8 cellular contexts compared by ENCODE assay signal in the genomic region with DNA sequence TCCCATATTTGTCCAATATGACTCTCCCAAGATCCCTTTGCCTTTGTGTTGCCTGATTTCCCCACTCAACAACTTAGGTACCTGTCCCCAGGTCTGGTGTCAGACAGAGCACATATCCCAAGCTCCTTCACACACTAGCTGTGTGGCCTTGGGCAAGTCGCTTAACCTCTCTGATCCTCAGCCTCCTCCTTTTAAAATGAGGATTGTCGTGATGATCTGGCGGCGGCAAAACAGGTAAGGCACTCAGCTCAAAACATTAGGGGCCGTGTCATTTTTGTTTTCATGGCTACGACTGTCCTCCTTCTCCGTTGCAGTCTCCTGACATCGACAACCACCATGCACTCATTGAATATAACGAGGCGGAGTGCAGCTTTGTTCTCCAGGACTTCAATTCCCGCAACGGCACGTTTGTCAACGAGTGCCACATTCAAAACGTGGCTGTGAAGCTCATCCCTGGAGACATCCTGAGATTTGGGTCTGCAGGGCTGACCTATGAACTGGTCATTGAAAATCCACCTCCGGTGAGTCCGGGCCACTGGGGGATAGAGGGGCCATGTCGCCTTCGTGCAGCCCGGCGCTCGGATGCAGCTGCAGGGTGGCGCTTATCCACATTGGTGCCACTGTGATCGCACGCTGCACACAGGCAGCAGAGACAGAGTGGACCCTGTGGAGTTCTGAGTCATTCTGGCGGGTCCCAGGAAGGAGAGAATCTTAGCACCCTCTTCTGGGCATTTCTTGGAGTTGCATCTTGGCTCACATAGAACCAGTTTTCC. TPM values are rescaled to one million over a fixed set of nuclear protein-coding genes. Genes with fewer than 3 reads are reported as not detected.
DNase-seq lines count a peak whose midpoint lies in the region; ATAC-seq, FAIRE-seq and TF ChIP-seq lines count a peak whose summit lies in the region.

No MANE protein-coding gene starts in this region.

- H3K27ac ChIP-seq in HL-60 (replicated peaks) (no peak overlapping the region), pancreas (no peak overlapping the region)

- CTCF ChIA-PET in activated naive CD4-positive, alpha-beta T cell treated with anti-CD3 and anti-CD28 coated beads for 36 hours (lab: Charles Lee): interaction anchor here (0.6 to 6.4 kb wide), 20 partner anchors 10 to 513 kb away, joined by 3 to 58 read pairs (median 3); no protein-coding TSS in a partner anchor

- 31 to 33% methylated on average over 26 of the region's 26 CpGs for WGBS in pancreas, 2 donors

- peaks cover 4% of the 10 kb centered on the region for H3K4me1 Mint-ChIP-seq in activated naive CD4-positive, alpha-beta T cell treated with anti-CD3 and anti-CD28 coated beads for 36 hours (ENCODE audit: low read depth)
- H3K4me1 Mint-ChIP-seq in glutamatergic neuron (ENCODE audit: low read depth, unreplicated experiment): peaks cover 8% of the 10 kb centered on the region

- TF ChIP-seq CTCF in HL-60 (IDR thresholded peaks at IDR 0.05; ENCODE audit: insufficient read depth, low read length) (peak; percentile 57), glutamatergic neuron (IDR thresholded peaks at IDR 0.05; ENCODE audit: partially characterized antibody, unreplicated experiment) (peak; percentile 72), pancreas (IDR thresholded peaks at IDR 0.05) (peak; percentile 62 to 77 (median 63))

- no peaks in the 10 kb centered on the region for H3K36me3 ChIP-seq in pancreas

- H3K27me3 Mint-ChIP-seq in activated naive CD4-positive, alpha-beta T cell treated with anti-CD3 and anti-CD28 coated beads for 36 hours (ENCODE audit: low read depth): peaks cover 30% of the 10 kb centered on the region
- peaks cover 3% of the 10 kb centered on the region for H3K27me3 Mint-ChIP-seq in glutamatergic neuron (ENCODE audit: unreplicated experiment)

- H3K4me3 Mint-ChIP-seq in activated naive CD4-positive, alpha-beta T cell treated with anti-CD3 and anti-CD28 coated beads for 36 hours: no peak overlapping the region
- no peak overlapping the region for H3K4me3 Mint-ChIP-seq in glutamatergic neuron (ENCODE audit: unreplicated experiment)

- intact Hi-C loops in activated naive CD4-positive, alpha-beta T cell treated with anti-CD3 and anti-CD28 coated beads for 36 hours (cut with micrococcal nuclease): loop anchor here (1.0 to 2.0 kb wide), 4 partner anchors 32 to 144 kb away; no protein-coding TSS in a partner anchor
- intact Hi-C loops in pancreas (cut with DNase I): loop anchor here in 2 of 3 donors (5.0 to 10.0 kb wide), 4 partner anchors 67 to 145 kb away; a partner anchor contains a TSS

- H3K4me3 ChIP-seq in HL-60 (replicated peaks; ENCODE audit: insufficient read depth, low read length) (no peak overlapping the region), pancreas (no peak overlapping the region)

- no peaks in the 10 kb centered on the region for H3K9me3 ChIP-seq in pancreas

- H3K27me3 ChIP-seq in HL-60 (ENCODE audit: insufficient read depth, poor library complexity, severe bottlenecking): no peaks in the 10 kb centered on the region
- H3K27me3 ChIP-seq in pancreas: no peaks in the 10 kb centered on the region

- peaks cover 0 to 3% (median 0%) of the 10 kb centered on the region in 3 donors for H3K4me1 ChIP-seq in pancreas

- ATAC-seq in pancreas: peak; percentile 95 to 99 (median 98)
- no peak for ATAC-seq in HG03097 (IDR thresholded peaks at IDR 0.05; ENCODE audit: low FRiP score, unreplicated experiment)
- ATAC-seq in HG03571 (IDR thresholded peaks at IDR 0.05; ENCODE audit: unreplicated experiment): no peak

- peak; percentile 53 for FAIRE-seq in pancreas (lab: Jason Lieb, UNC)

- DNase-seq in DMS153 treated with DMSO at 0.1 percent for 48 hours (lab: John Stamatoyannopoulos, UW; ENCODE audit: unreplicated experiment): peak; percentile 88
- peak; percentile 11 to 48 for DNase-seq in HL-60 (ENCODE audit: low read depth in 1 of 2, low spot score in 1 of 2)
- peak; percentile 74 for DNase-seq in NCI-H82 treated with DMSO at 0.1 percent for 48 hours (lab: John Stamatoyannopoulos, UW; ENCODE audit: unreplicated experiment)
- DNase-seq in activated naive CD4-positive, alpha-beta T cell treated with anti-CD3 and anti-CD28 coated beads for 36 hours: peak; percentile 71
- peak; percentile 52 for DNase-seq in glutamatergic neuron
- peak in 5 of 6 donors; percentile 62 to 79 (median 68) for DNase-seq in pancreas

- no peaks in the 10 kb centered on the region for H3K36me3 Mint-ChIP-seq in activated naive CD4-positive, alpha-beta T cell treated with anti-CD3 and anti-CD28 coated beads for 36 hours (ENCODE audit: low read depth)
- no peaks in the 10 kb centered on the region for H3K36me3 Mint-ChIP-seq in glutamatergic neuron (ENCODE audit: unreplicated experiment)

- H3K9me3 Mint-ChIP-seq in activated naive CD4-positive, alpha-beta T cell treated with anti-CD3 and anti-CD28 coated beads for 36 hours: no peaks in the 10 kb centered on the region
- peaks cover 2% of the 10 kb centered on the region for H3K9me3 Mint-ChIP-seq in glutamatergic neuron (ENCODE audit: unreplicated experiment)

- no peak overlapping the region for H3K27ac Mint-ChIP-seq in activated naive CD4-positive, alpha-beta T cell treated with anti-CD3 and anti-CD28 coated beads for 36 hours
- H3K27ac Mint-ChIP-seq in glutamatergic neuron (ENCODE audit: unreplicated experiment): no peak overlapping the region

RNA-seq across cellular contexts. Expression of a gene that starts 25.2 kb away (rescaled TPM):
- total RNA-seq in activated naive CD4-positive, alpha-beta T cell treated with anti-CD3 and anti-CD28 coated beads for 36 hours: under 1 TPM in 1 of 2 experiments, not detected in 1; 0.45 TPM
- total RNA-seq in glutamatergic neuron (ENCODE audit: unreplicated experiment) (not detected), pancreas (1 to 10 TPM; 1.1 to 5.5 (median 2.2) TPM)
- 1 to 10 TPM in 1 of 2 donors, under 1 TPM in 1; 0.75 to 2.1 TPM for polyA plus RNA-seq in pancreas

Comparison
In these comparisons a context has a peak if more than half of its experiments do, and no peak if none do; other contexts are left out.
1. DNase-seq: peak in every context shown above with its lines; median percentile 88 in DMS153 treated with DMSO at 0.1 percent for 48 hours; 74 in NCI-H82 treated with DMSO at 0.1 percent for 48 hours; 71 in activated naive CD4-positive, alpha-beta T cell treated with anti-CD3 and anti-CD28 coated beads for 36 hours; 68 in pancreas; 52 in glutamatergic neuron; 30 in HL-60.
2. ATAC-seq: peak in pancreas (4 of 4); none in HG03097 (single experiment) and HG03571 (single experiment).
3. Peak in every context shown above with its lines, with median percentiles within 50 percentile points of each other: CTCF ChIP-seq.